11 cellular contexts compared by ENCODE assay signal in genomic region chr2:217289909-217290283, GRCh38.
DNase-seq lines count a peak whose midpoint lies in the region; ATAC-seq, FAIRE-seq and TF ChIP-seq lines count a peak whose summit lies in the region.
"Had no signal": no experiment of that assay in that cellular context is flagged by ENCODE, and none has a peak within 500 bp of the region (broad histone marks: within the 10 kb centered on the region; RNA-seq: fewer than 3 reads in every experiment).

No MANE protein-coding gene starts in this region.

- TF ChIP-seq POLR2A in HepG2 (IDR thresholded peaks at IDR 0.05; ENCODE audit: insufficient read depth in 1 of 2, low read depth in 2 of 2, low read length in 2 of 2) (no peak), Peyer's patch (IDR thresholded peaks at IDR 0.05) (no peak)

- ATAC-seq in HepG2 (peak; percentile 79), GM21390 (IDR thresholded peaks at IDR 0.05; ENCODE audit: unreplicated experiment) (no peak)

- BruUV-seq in HepG2 (replicated peaks; lab: Mats Ljungman, UMichigan) (no TSS peak), OCI-LY7 (replicated peaks; lab: Mats Ljungman, UMichigan) (no TSS peak)

- H3K4me2 ChIP-seq in astrocyte (ENCODE audit: low read length) (no peak overlapping the region), HepG2 (ENCODE audit: low read depth, low read length) (no peak overlapping the region), OCI-LY7 (ENCODE audit: low read length) (no peak overlapping the region)

- peaks cover 4% of the 10 kb centered on the region for H3K9me3 Mint-ChIP-seq in astrocyte (ENCODE audit: unreplicated experiment)

- H3K27me3 Mint-ChIP-seq in astrocyte (ENCODE audit: low read depth, unreplicated experiment) = no peaks in the 10 kb centered on the region
- H3K27me3 Mint-ChIP-seq: activated naive CD8-positive, alpha-beta T cell treated with anti-CD3 and anti-CD28 coated beads, Interleukin-2, amount 10 ng/mL, durations not matched to agents 7 days and 5 days had no signal

- TF ChIP-seq CTCF in D721Med (IDR thresholded peaks at IDR 0.05; ENCODE audit: insufficient read depth, missing control alignments) (no peak), astrocyte (IDR thresholded peaks at IDR 0.05; ENCODE audit: insufficient read depth, low read depth, low read length) (no peak), HepG2 (CRISPR knock-in tag; IDR thresholded peaks at IDR 0.05) (no peak), Peyer's patch (IDR thresholded peaks at IDR 0.05) (no peak), OCI-LY7 (conservative IDR thresholded peaks at IDR 0.05; ENCODE audit: low read length) (no peak)

- no peaks in the 10 kb centered on the region for H3K79me2 ChIP-seq in astrocyte (ENCODE audit: insufficient read depth, low read length)
- no peaks in the 10 kb centered on the region for H3K79me2 ChIP-seq in HepG2 (ENCODE audit: insufficient read depth, low read length)
- H3K79me2 ChIP-seq in OCI-LY7 (ENCODE audit: insufficient read depth, low read depth, low read length) = no peaks in the 10 kb centered on the region

- H3K4me1 Mint-ChIP-seq in astrocyte (ENCODE audit: low read depth, unreplicated experiment) = peaks cover 17% of the 10 kb centered on the region
- H3K4me1 Mint-ChIP-seq: activated naive CD8-positive, alpha-beta T cell treated with anti-CD3 and anti-CD28 coated beads, Interleukin-2, amount 10 ng/mL, durations not matched to agents 7 days and 5 days had no signal

- H3K4me3 ChIP-seq in astrocyte (ENCODE audit: insufficient read depth, low read depth, low read length) (no peak overlapping the region), HepG2 (replicated peaks in 1 of 3; ENCODE audit: insufficient read depth in 1 of 3, low read depth in 2 of 3, low read length in 3 of 3) (no peak overlapping the region), Peyer's patch (no peak overlapping the region), OCI-LY7 (ENCODE audit: low read depth, low read length, poor library complexity, severe bottlenecking) (no peak overlapping the region)

- H3K9me2 ChIP-seq in OCI-LY7 (ENCODE audit: insufficient read depth, low read length) = no peaks in the 10 kb centered on the region

- in situ Hi-C loops in HepG2 (cut with HindIII; ENCODE audit: extremely low pct_ligation_motif_present, low pct_unique_long_range_greater_than_20kb) = no loop called here

- DNase-seq in D721Med (ENCODE audit: insufficient read length, low spot score) (peak; percentile 15), NCI-H187 treated with DMSO at 0.1 percent for 48 hours (lab: John Stamatoyannopoulos, UW) (peak; percentile 26), astrocyte (ENCODE audit: low read depth) (peak; percentile 91), HepG2 (ENCODE audit: low spot score) (peak; percentile 9), Peyer's patch (no peak), NCI-H2171 (lab: John Stamatoyannopoulos, UW) (no peak), OCI-LY7 (ENCODE audit: low spot score) (no peak)
- DNase-seq: activated naive CD8-positive, alpha-beta T cell treated with anti-CD3 and anti-CD28 coated beads, Interleukin-2, amount 10 ng/mL, durations not matched to agents 7 days and 5 days; C1 segment of cervical spinal cord; NCI-H1694 treated with DMSO at 0.1 percent for 48 hours had no signal

- H3K9ac ChIP-seq in astrocyte (ENCODE audit: low read length) = no peak overlapping the region
- no peak overlapping the region for H3K9ac ChIP-seq in HepG2 (ENCODE audit: insufficient read depth, low read depth, low read length)

- intact Hi-C loops in HepG2 (cut with micrococcal nuclease; ENCODE audit: unreplicated experiment) = no loop called here
- intact Hi-C loops in OCI-LY7 (cut with micrococcal nuclease; ENCODE audit: unreplicated experiment) = no loop called here

- 0% methylated on average over 2 of the region's 2 CpGs for WGBS in HepG2 (ENCODE audit: low lambda C conversion rate)

- peaks cover 7% of the 10 kb centered on the region for H3K4me1 ChIP-seq in astrocyte (ENCODE audit: insufficient read depth, low read length)
- H3K4me1 ChIP-seq in HepG2 (ENCODE audit: insufficient read depth, low read length) = no peaks in the 10 kb centered on the region
- no peaks in the 10 kb centered on the region for H3K4me1 ChIP-seq in Peyer's patch
- H3K4me1 ChIP-seq in OCI-LY7 (ENCODE audit: insufficient read depth, low read length, poor library complexity, severe bottlenecking) = no peaks in the 10 kb centered on the region

- H3K27ac ChIP-seq in astrocyte (ENCODE audit: low read depth, low read length) (no peak overlapping the region), HepG2 (ENCODE audit: extremely low read length, insufficient read depth, low read length) (no peak overlapping the region), Peyer's patch (no peak overlapping the region), OCI-LY7 (ENCODE audit: low read depth, low read length, poor library complexity, severe bottlenecking) (no peak overlapping the region)

- H3K27me3 ChIP-seq in astrocyte (ENCODE audit: insufficient read depth, low read length) (no peaks in the 10 kb centered on the region), HepG2 (ENCODE audit: control insufficient read depth in 1 of 2, insufficient read depth in 2 of 2, low read length in 2 of 2) (peaks cover 0 to 3% of the 10 kb centered on the region in 2 experiments; a peak in 1 of 5 replicates), Peyer's patch (no peaks in the 10 kb centered on the region)

- no peaks in the 10 kb centered on the region for H3K36me3 ChIP-seq in astrocyte (ENCODE audit: insufficient read depth, low read length)
- H3K36me3 ChIP-seq in HepG2 (replicated peaks in 1 of 2; ENCODE audit: control insufficient read depth in 1 of 2, insufficient read depth in 2 of 2, low read length in 2 of 2) = no peaks in the 10 kb centered on the region
- H3K36me3 ChIP-seq in Peyer's patch = no peaks in the 10 kb centered on the region
- no peaks in the 10 kb centered on the region for H3K36me3 ChIP-seq in OCI-LY7 (ENCODE audit: insufficient read depth, low read length)

- H2AFZ ChIP-seq in astrocyte (ENCODE audit: low read depth, low read length) (no peak overlapping the region), HepG2 (ENCODE audit: low read length) (no peak overlapping the region), OCI-LY7 (ENCODE audit: low read length) (no peak overlapping the region)

- FAIRE-seq in D721Med (lab: Jason Lieb, UNC) (no peak), astrocyte (lab: Jason Lieb, UNC) (no peak), HepG2 (lab: Jason Lieb, UNC) (no peak)

- H3K27ac Mint-ChIP-seq in astrocyte (ENCODE audit: unreplicated experiment) = no peak overlapping the region
- H3K27ac Mint-ChIP-seq: activated naive CD8-positive, alpha-beta T cell treated with anti-CD3 and anti-CD28 coated beads, Interleukin-2, amount 10 ng/mL, durations not matched to agents 7 days and 5 days had no signal

- no peak for TF ChIP-seq RAD21 in HepG2 (CRISPR knock-in tag; IDR thresholded peaks at IDR 0.05)

- no peaks in the 10 kb centered on the region for H4K20me1 ChIP-seq in astrocyte (ENCODE audit: insufficient read depth, low read length)
- no peaks in the 10 kb centered on the region for H4K20me1 ChIP-seq in HepG2 (ENCODE audit: insufficient read depth, low read length)
- H4K20me1 ChIP-seq in OCI-LY7 (ENCODE audit: insufficient read depth, low read length) = no peaks in the 10 kb centered on the region

- TF ChIP-seq EP300 in HepG2 (IDR thresholded peaks at IDR 0.05; ENCODE audit: low read depth in 2 of 2, low read length in 2 of 2) = no peak
- TF ChIP-seq EP300 in HepG2 (CRISPR knock-in tag; IDR thresholded peaks at IDR 0.05; ENCODE audit: borderline replicate concordance) = no peak

- no peak overlapping the region for H3K4me3 Mint-ChIP-seq in astrocyte (ENCODE audit: unreplicated experiment)
- H3K4me3 Mint-ChIP-seq: activated naive CD8-positive, alpha-beta T cell treated with anti-CD3 and anti-CD28 coated beads, Interleukin-2, amount 10 ng/mL, durations not matched to agents 7 days and 5 days had no signal

- CTCF ChIA-PET in HepG2 (lab: Yijun Ruan, JAX; ENCODE audit: low intra/inter-chr PET ratio, low total read pairs) (no interaction called here), OCI-LY7 (lab: Charles Lee; ENCODE audit: unreplicated experiment) (no interaction called here)

- H3K36me3 Mint-ChIP-seq in astrocyte (ENCODE audit: low read depth, unreplicated experiment) = no peaks in the 10 kb centered on the region

- POLR2A ChIA-PET in HepG2 (lab: Yijun Ruan, JAX) = no interaction called here
- POLR2A ChIA-PET in OCI-LY7 (lab: Charles Lee) = no interaction called here

- no peaks in the 10 kb centered on the region for H3K9me3 ChIP-seq in astrocyte (ENCODE audit: insufficient read depth, low read depth, low read length)
- H3K9me3 ChIP-seq in HepG2 (ENCODE audit: low read length) = no peaks in the 10 kb centered on the region
- no peaks in the 10 kb centered on the region for H3K9me3 ChIP-seq in Peyer's patch
- H3K9me3 ChIP-seq in OCI-LY7 (ENCODE audit: low read length) = no peaks in the 10 kb centered on the region

TF ChIP-seq in HepG2, 621 proteins besides CTCF, POLR2A, EP300 and RAD21:
- TF ChIP-seq ZFAT (CRISPR knock-in tag; conservative IDR thresholded peaks at IDR 0.05) (no peak), ZNF552 (CRISPR knock-in tag; IDR thresholded peaks at IDR 0.05; ENCODE audit: borderline replicate concordance) (no peak), ATF1 (CRISPR knock-in tag; IDR thresholded peaks at IDR 0.05) (0 out of 2 replicates have a peak, but pooled peaks have one; percentile 17), FOXA1 (IDR thresholded peaks at IDR 0.05) (no peak), FOXA1 (CRISPR knock-in tag; IDR thresholded peaks at IDR 0.05) (0 out of 2 replicates have a peak, but pooled peaks have one; percentile 28), TMF1 (CRISPR knock-in tag; IDR thresholded peaks at IDR 0.05; ENCODE audit: low read depth) (no peak), ELK4 (CRISPR knock-in tag; IDR thresholded peaks at IDR 0.05; ENCODE audit: borderline replicate concordance) (no peak), PAF1 (CRISPR knock-in tag; IDR thresholded peaks at IDR 0.05) (no peak), ZNF558 (CRISPR knock-in tag; IDR thresholded peaks at IDR 0.05; ENCODE audit: borderline replicate concordance) (no peak), TAF1 (CRISPR knock-in tag; IDR thresholded peaks at IDR 0.05) (no peak)

Comparison
In these comparisons a context has a peak if more than half of its experiments do, and no peak if none do; other contexts are left out.
1. DNase-seq: peak in D721Med (single experiment), NCI-H187 treated with DMSO at 0.1 percent for 48 hours (single experiment), astrocyte (single experiment) and HepG2 (single experiment); none in Peyer's patch (0 of 3), NCI-H2171 (single experiment) and OCI-LY7 (single experiment).